ENCODE assay signal across 19 cellular contexts in genomic region chr3:97914390-97914789, GRCh38. TPM values are rescaled to one million over a fixed set of nuclear protein-coding genes. Genes with fewer than 3 reads are reported as not detected.
DNase-seq lines count a peak whose midpoint lies in the region; ATAC-seq and TF ChIP-seq lines count a peak whose summit lies in the region.
"Had no signal": no experiment of that assay in that cellular context is flagged by ENCODE, and none has a peak within 500 bp of the region (broad histone marks: within the 10 kb centered on the region; RNA-seq: fewer than 3 reads in every experiment).

No MANE protein-coding gene starts in this region.

- no peak for TF ChIP-seq RAD21 in HCT116 (IDR thresholded peaks at IDR 0.05; ENCODE audit: low read depth)

- H2AK5ac ChIP-seq in mesendoderm (ENCODE audit: low read length): no peak overlapping the region

- H2BK5ac ChIP-seq in mesendoderm (ENCODE audit: low read length): no peak overlapping the region

- H3K9me2 ChIP-seq in HCT116 (ENCODE audit: insufficient read depth): no peaks in the 10 kb centered on the region

- H3K27me3 ChIP-seq in HCT116 (ENCODE audit: insufficient read depth, low read length) (no peaks in the 10 kb centered on the region), mesendoderm (ENCODE audit: insufficient read depth, low read length, poor library complexity) (no peaks in the 10 kb centered on the region)
- H3K27me3 ChIP-seq: BE2C, hepatocyte had no signal

- H3K36me3 ChIP-seq in HCT116 (ENCODE audit: control insufficient read depth in 1 of 2, insufficient read depth in 2 of 2, low read length in 2 of 2) (no peaks in the 10 kb centered on the region; a peak in 1 of 4 replicates), mesendoderm (ENCODE audit: control insufficient read depth, insufficient read depth, low read length) (no peaks in the 10 kb centered on the region)

- H3K9ac ChIP-seq in HCT116 (ENCODE audit: low read length) (no peak overlapping the region), mesendoderm (ENCODE audit: low read length) (no peak overlapping the region)

- H2BK120ac ChIP-seq in mesendoderm (ENCODE audit: low read depth, low read length): no peak overlapping the region

- no peak overlapping the region for H3K27ac ChIP-seq in HCT116 (ENCODE audit: low read depth, low read length)
- H3K27ac ChIP-seq in mesendoderm (ENCODE audit: low read depth, low read length): no peak overlapping the region
- H3K27ac ChIP-seq: hepatocyte had no signal

- no peak overlapping the region for H3K4ac ChIP-seq in mesendoderm (ENCODE audit: low read depth, low read length)

- H4K20me1 ChIP-seq in HCT116 (ENCODE audit: insufficient read depth): no peaks in the 10 kb centered on the region

- no peak overlapping the region for H4K5ac ChIP-seq in mesendoderm (ENCODE audit: low read length)

- peak; percentile 50; the same call in 1 of the 2 replicates for ATAC-seq in HCT116
- ATAC-seq: activated CD4-positive, alpha-beta T cell treated with anti-CD3 and anti-CD28 coated beads for 36 hours; left ventricle myocardium superior; natural killer cell had no signal

- no peak for TF ChIP-seq CTCF in HCT116 (IDR thresholded peaks at IDR 0.05 in 2 of 3, conservative IDR thresholded peaks at IDR 0.05 in 1 of 3; ENCODE audit: borderline replicate concordance in 1 of 3, insufficient read depth in 1 of 3, low read depth in 2 of 3, low read length in 2 of 3)
- TF ChIP-seq CTCF in LNCaP clone FGC (IDR thresholded peaks at IDR 0.05; ENCODE audit: control insufficient read depth, extremely low read depth, insufficient read depth): no peak

- intact Hi-C loops in HCT116 (cut with micrococcal nuclease): no loop called here

- no peak for TF ChIP-seq POLR2A in HCT116 (IDR thresholded peaks at IDR 0.05; ENCODE audit: borderline replicate concordance, extremely low read depth, insufficient read depth, insufficient read length)

- in situ Hi-C loops in T47D (cut with HindIII; ENCODE audit: low pct_unique_long_range_greater_than_20kb, low sequenced_read_pairs): no loop called here

- no peak overlapping the region for H3K56ac ChIP-seq in mesendoderm (ENCODE audit: low read length)

- no peak overlapping the region for H3K18ac ChIP-seq in mesendoderm (ENCODE audit: low read length)

- no peaks in the 10 kb centered on the region for H3K9me3 ChIP-seq in HCT116 (ENCODE audit: control insufficient read depth in 1 of 2, insufficient read depth in 1 of 2, low read depth in 1 of 2, low read length in 2 of 2)
- H3K9me3 ChIP-seq: BE2C had no signal

- H2BK15ac ChIP-seq in mesendoderm (replicated peaks; ENCODE audit: low read depth): no peak overlapping the region

- WGBS in mesendoderm (ENCODE audit: extremely low coverage, insufficient coverage, low lambda C conversion rate): no CpG with 5 or more reads among the region's 2 CpGs

- H3K4me2 ChIP-seq in HCT116 (ENCODE audit: low read length): no peak overlapping the region
- H3K4me2 ChIP-seq in mesendoderm (ENCODE audit: low read length): no peak overlapping the region
- H3K4me2 ChIP-seq: hepatocyte had no signal

- peaks cover 6% of the 10 kb centered on the region in 2 experiments; a peak in 3 of 4 replicates for H3K4me1 ChIP-seq in HCT116 (ENCODE audit: control insufficient read depth in 1 of 2, insufficient read depth in 2 of 2, low read length in 2 of 2)
- no peaks in the 10 kb centered on the region for H3K4me1 ChIP-seq in mesendoderm (ENCODE audit: control insufficient read depth, low read depth, low read length)

- POLR2A ChIA-PET in HCT116 (lab: Charles Lee): interaction anchor here (1.5 kb wide), 1 partner anchor 74 kb away, joined by 3 read pairs; no protein-coding TSS in a partner anchor

- H3K79me1 ChIP-seq in mesendoderm (ENCODE audit: low read length): no peaks in the 10 kb centered on the region

- H3K79me2 ChIP-seq in HCT116 (ENCODE audit: insufficient read depth, low read length) (no peaks in the 10 kb centered on the region), mesendoderm (ENCODE audit: control insufficient read depth, insufficient read depth, low read length) (no peaks in the 10 kb centered on the region)
- H3K79me2 ChIP-seq: hepatocyte had no signal

- H2AFZ ChIP-seq in HCT116 (ENCODE audit: low read depth, low read length, poor library complexity, severe bottlenecking): no peak overlapping the region
- H2AFZ ChIP-seq: hepatocyte had no signal

- H4K8ac ChIP-seq in mesendoderm (ENCODE audit: low read depth, low read length): no peak overlapping the region

- RAD21 ChIA-PET in HCT116 (lab: Charles Lee; ENCODE audit: low non-redundant PET in 1 of 2, low total read pairs in 2 of 2, uncharacterized antibody in 2 of 2, unreplicated experiment in 2 of 2): no interaction called here

- BruUV-seq in HCT116 (replicated peaks; lab: Mats Ljungman, UMichigan): no TSS peak

- DNase-seq in HCT116 (ENCODE audit: low read depth, low spot score) (peak; percentile 8), LNCaP clone FGC (ENCODE audit: low read depth) (peak; percentile 43), T47D (ENCODE audit: low read depth in 1 of 2, low spot score in 1 of 2) (peak; percentile 9 to 75), mesendoderm (peak; percentile 11), OCI-M2 (lab: John Stamatoyannopoulos, UW; ENCODE audit: unreplicated experiment) (no peak), mesenteric fat pad (ENCODE audit: low spot score) (no peak), iPS-NIHi11 (ENCODE audit: low spot score) (no peak), HUDEP-2 (lab: John Stamatoyannopoulos, UW; ENCODE audit: unreplicated experiment in 76 of 76) (no peak)
- DNase-seq: activated CD4-positive, alpha-beta T cell treated with anti-CD3 and anti-CD28 coated beads for 36 hours; activated T-cell treated with anti-CD3 and anti-CD28 coated beads, Interleukin-2, amount 50 U/mL, for 1 hour; BE2C; DMS79 treated with DMSO at 0.1 percent for 48 hours; left ventricle myocardium superior; natural killer cell; NCI-H2171; NK-92 treated with Interleukin-12 subunit alpha and Interleukin-12 subunit beta, amount 100 ng/mL, for 24 hours; stimulated activated CD4-positive, alpha-beta T cell treated with anti-CD3 and anti-CD28 coated beads, Interleukin-15, amount 100 ng/mL, for 24 hours; T1000 had no signal

- CTCF ChIA-PET in HCT116 (lab: Charles Lee): no interaction called here

- H3K4me3 ChIP-seq in HCT116 (replicated peaks in 1 of 2; ENCODE audit: low read depth in 1 of 2, low read length in 2 of 2): no peak overlapping the region
- H3K4me3 ChIP-seq in LNCaP clone FGC (ENCODE audit: low read depth, low read length): no peak overlapping the region
- no peak overlapping the region for H3K4me3 ChIP-seq in mesendoderm (ENCODE audit: low read length)
- H3K4me3 ChIP-seq: hepatocyte had no signal

- H3K23ac ChIP-seq in mesendoderm (ENCODE audit: low read length): no peak overlapping the region

TF ChIP-seq in HCT116, 20 proteins besides CTCF, POLR2A, EP300 and RAD21 (continues in another document):
- no peak for TF ChIP-seq EZH2 (IDR thresholded peaks at IDR 0.05)
- TF ChIP-seq FOSL1 (IDR thresholded peaks at IDR 0.05; ENCODE audit: low read depth): peak; percentile 25; the same call in 1 of the 2 replicates
- TF ChIP-seq ZNF274 (IDR thresholded peaks at IDR 0.05; ENCODE audit: low read depth, low read length): no peak
- TF ChIP-seq EGR1 (IDR thresholded peaks at IDR 0.05; ENCODE audit: low read depth): no peak
- TF ChIP-seq JUND (IDR thresholded peaks at IDR 0.05): peak; percentile 13; the same call in 1 of the 2 replicates
- no peak for TF ChIP-seq TCF7L2 (IDR thresholded peaks at IDR 0.05; ENCODE audit: borderline replicate concordance, extremely low read depth, insufficient read depth, insufficient read length)
- no peak for TF ChIP-seq SRF (IDR thresholded peaks at IDR 0.05; ENCODE audit: low read depth)
- TF ChIP-seq YY1 (IDR thresholded peaks at IDR 0.05; ENCODE audit: extremely low read depth, insufficient replicate concordance, low read depth, low read length): no peak
- TF ChIP-seq ZBTB33 (IDR thresholded peaks at IDR 0.05; ENCODE audit: extremely low read depth, insufficient replicate concordance, low read length): no peak
- no peak for TF ChIP-seq MAX (IDR thresholded peaks at IDR 0.05)

RNA-seq across cellular contexts. Expression of gene RIOX2, which starts 57.8 kb away (rescaled TPM):
- 39.1 TPM for total RNA-seq in HCT116 (2021; ENCODE audit: unreplicated experiment)
- 14.5 and 18.5 TPM in 2 replicates for polyA plus RNA-seq in HCT116 (2012)
- 24.0 TPM for polyA plus RNA-seq in mesendoderm (2013, experiment 1 of 2)
- 23.9 TPM for polyA plus RNA-seq in mesendoderm (2013, experiment 2 of 2)
- total RNA-seq in mesenteric fat pad: 35.2 TPM

Comparison
In these comparisons a context has a peak if more than half of its experiments do, and no peak if none do; other contexts are left out.
1. DNase-seq: peak in HCT116 (single experiment), LNCaP clone FGC (single experiment), T47D (2 of 2) and mesendoderm (single experiment); none in OCI-M2 (single experiment), mesenteric fat pad (single experiment), iPS-NIHi11 (single experiment) and HUDEP-2 (0 of 76).